In genomic region chr14:39154594-39155189, GRCh38 we compare ENCODE assay signal across 29 cellular contexts.
"Had no signal": no experiment of that assay in that cellular context is flagged by ENCODE, and none has a peak within 500 bp of the region (broad histone marks: within the 10 kb centered on the region; RNA-seq: fewer than 3 reads in every experiment).

No MANE protein-coding gene starts in this region.

- H3K9me3 Mint-ChIP-seq: activated CD4-positive, alpha-beta memory T cell treated with anti-CD3 and anti-CD28 coated beads for 36 hours; activated CD4-positive, alpha-beta T cell treated with anti-CD3 and anti-CD28 coated beads, Interleukin-2, amount 10 ng/mL, durations not matched to agents 7 days and 5 days; activated naive CD8-positive, alpha-beta T cell treated with anti-CD3 and anti-CD28 coated beads for 36 hours; activated T-cell treated with anti-CD3 and anti-CD28 coated beads, Interleukin-2, amount 50 U/mL, for 72 hours; activated T-helper 17 cell treated with anti-CD3 and anti-CD28 coated beads, Interleukin-2, amount 50 U/mL, for 72 hours; T-helper 2 cell treated with Interferon-gamma antibody and Interleukin-4, amounts not matched to agents 5 μg/mL and 100 μg/mL, for 36 hours; WTC11 had no signal

- H3K4me3 Mint-ChIP-seq: activated CD4-positive, alpha-beta memory T cell treated with anti-CD3 and anti-CD28 coated beads for 36 hours; activated CD4-positive, alpha-beta T cell treated with anti-CD3 and anti-CD28 coated beads for 36 hours; activated CD4-positive, alpha-beta T cell treated with anti-CD3 and anti-CD28 coated beads, Interleukin-2, amount 10 ng/mL, durations not matched to agents 7 days and 5 days; activated naive CD8-positive, alpha-beta T cell treated with anti-CD3 and anti-CD28 coated beads for 36 hours; activated T-cell treated with anti-CD3 and anti-CD28 coated beads, Interleukin-2, amount 50 U/mL, for 72 hours; activated T-helper 17 cell treated with anti-CD3 and anti-CD28 coated beads, Interleukin-2, amount 50 U/mL, for 72 hours; T-helper 2 cell treated with Interferon-gamma antibody and Interleukin-4, amounts not matched to agents 5 μg/mL and 100 μg/mL, for 36 hours; WTC11 had no signal

- H3K4me1 Mint-ChIP-seq: activated CD4-positive, alpha-beta T cell treated with anti-CD3 and anti-CD28 coated beads for 36 hours; activated CD4-positive, alpha-beta T cell treated with anti-CD3 and anti-CD28 coated beads, Interleukin-2, amount 10 ng/mL, durations not matched to agents 7 days and 5 days; activated naive CD8-positive, alpha-beta T cell treated with anti-CD3 and anti-CD28 coated beads for 36 hours; activated T-helper 17 cell treated with anti-CD3 and anti-CD28 coated beads, Interleukin-2, amount 50 U/mL, for 72 hours; WTC11 had no signal

- H3K27me3 ChIP-seq: brain microvascular endothelial cell, SJCRH30 had no signal

- H3K27me3 Mint-ChIP-seq: activated CD4-positive, alpha-beta memory T cell treated with anti-CD3 and anti-CD28 coated beads for 36 hours; activated CD4-positive, alpha-beta T cell treated with anti-CD3 and anti-CD28 coated beads for 36 hours; activated CD4-positive, alpha-beta T cell treated with anti-CD3 and anti-CD28 coated beads, Interleukin-2, amount 10 ng/mL, durations not matched to agents 7 days and 5 days; activated naive CD8-positive, alpha-beta T cell treated with anti-CD3 and anti-CD28 coated beads for 36 hours; activated T-helper 17 cell treated with anti-CD3 and anti-CD28 coated beads, Interleukin-2, amount 50 U/mL, for 72 hours had no signal

- H3K4me3 ChIP-seq: K562, SJCRH30, SK-N-MC had no signal

- H3K9me3 ChIP-seq: SJCRH30 had no signal

- H3K27ac Mint-ChIP-seq: activated CD4-positive, alpha-beta memory T cell treated with anti-CD3 and anti-CD28 coated beads for 36 hours; activated CD4-positive, alpha-beta T cell treated with anti-CD3 and anti-CD28 coated beads for 36 hours; activated CD4-positive, alpha-beta T cell treated with anti-CD3 and anti-CD28 coated beads, Interleukin-2, amount 10 ng/mL, durations not matched to agents 7 days and 5 days; activated naive CD8-positive, alpha-beta T cell treated with anti-CD3 and anti-CD28 coated beads for 36 hours; activated T-cell treated with anti-CD3 and anti-CD28 coated beads, Interleukin-2, amount 50 U/mL, for 72 hours; activated T-helper 17 cell treated with anti-CD3 and anti-CD28 coated beads, Interleukin-2, amount 50 U/mL, for 72 hours; T-helper 2 cell treated with Interferon-gamma antibody and Interleukin-4, amounts not matched to agents 5 μg/mL and 100 μg/mL, for 36 hours; WTC11 had no signal

- DNase-seq: activated CD4-positive, alpha-beta memory T cell treated with anti-CD3 and anti-CD28 coated beads for 36 hours; activated CD4-positive, alpha-beta T cell treated with anti-CD3 and anti-CD28 coated beads for 36 hours; activated CD4-positive, alpha-beta T cell treated with anti-CD3 and anti-CD28 coated beads, Interleukin-2, amount 10 ng/mL, durations not matched to agents 7 days and 5 days; activated effector memory CD4-positive, alpha-beta T cell treated with anti-CD3 and anti-CD28 coated beads, Interleukin-2, amount 50 U/mL, for 16 hours; activated naive CD4-positive, alpha-beta T cell; activated naive CD4-positive, alpha-beta T cell treated with anti-CD3 and anti-CD28 coated beads, Interleukin-2, amount 50 U/mL, for 16 hours; activated naive CD8-positive, alpha-beta T cell treated with anti-CD3 and anti-CD28 coated beads for 36 hours; activated T-cell treated with anti-CD3 and anti-CD28 coated beads, Interleukin-2, amount 50 U/mL, for 1 hour; activated T-cell treated with anti-CD3 and anti-CD28 coated beads, Interleukin-2, amount 50 U/mL, for 72 hours; amniotic stem cell; aorta; brain microvascular endothelial cell; central memory CD4-positive, alpha-beta T cell; NCI-H1048; NCI-H1105 treated with DMSO at 0.1 percent for 48 hours; NCI-H1436; NCI-H1694; NCI-H2029; NCI-H345; NCI-H524 treated with DMSO at 0.1 percent for 48 hours; OCI-M1; Right ventricle myocardium superior; SJCRH30 had no signal

- H3K4me1 ChIP-seq: SJCRH30 had no signal

- H3K27ac ChIP-seq: brain microvascular endothelial cell, SJCRH30, SK-N-MC had no signal

- ATAC-seq: activated CD4-positive, alpha-beta T cell treated with anti-CD3 and anti-CD28 coated beads for 36 hours; activated CD4-positive, CD25-positive, alpha-beta regulatory T cell treated with anti-CD3 and anti-CD28 coated beads, Interleukin-2, amount 50 U/mL, for 24 hours; activated T-cell treated with anti-CD3 and anti-CD28 coated beads, Interleukin-2, amount 50 U/mL, for 72 hours; activated T-helper 17 cell treated with anti-CD3 and anti-CD28 coated beads, Interleukin-2, amount 50 U/mL, for 72 hours; K562; WTC11 had no signal
